20 cellular contexts compared by ENCODE assay signal in the genomic region with DNA sequence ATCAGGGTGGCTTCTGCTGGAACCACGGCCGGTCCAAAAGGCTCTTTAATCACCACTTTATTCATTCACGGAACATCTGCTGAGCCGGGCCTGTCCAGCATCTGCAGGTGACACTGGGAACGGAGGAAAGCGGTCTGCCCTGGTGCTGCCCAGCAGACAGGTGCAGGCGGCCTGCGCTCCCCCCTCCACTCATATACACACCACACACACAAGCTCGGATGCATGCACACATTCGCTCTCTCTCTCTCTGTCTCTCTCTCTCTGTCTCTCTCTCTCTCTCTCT.
"Had no signal": no experiment of that assay in that cellular context is flagged by ENCODE, and none has a peak within 500 bp of the region (broad histone marks: within the 10 kb centered on the region; RNA-seq: fewer than 3 reads in every experiment).

No MANE protein-coding gene starts in this region.

- ATAC-seq: activated CD8-positive, alpha-beta T cell treated with anti-CD3 and anti-CD28 coated beads, Interleukin-2, amount 10 ng/mL, durations not matched to agents 7 days and 5 days; activated naive CD4-positive, alpha-beta T cell treated with anti-CD3 and anti-CD28 coated beads, Interleukin-2, amount 50 U/mL, for 72 hours; foreskin keratinocyte; left lung; naive thymus-derived CD4-positive, alpha-beta T cell; sciatic nerve; stimulated activated naive B cell treated with anti-CD40 and anti-IgM and Interleukin-4, amounts not matched to agents 10 μg/mL and 1 μg/mL and 100 μg/mL, for 72 hours had no signal

- H3K36me3 ChIP-seq: left lung, transverse colon had no signal

- H3K27ac ChIP-seq: foreskin keratinocyte, hepatocyte, left lung, transverse colon had no signal

- H3K4me3 ChIP-seq: hepatocyte, left lung, lung, smooth muscle cell, transverse colon had no signal

- DNase-seq: activated CD4-positive, alpha-beta T cell treated with anti-CD3 and anti-CD28 coated beads for 1 hour; activated CD4-positive, alpha-beta T cell treated with anti-CD3 and anti-CD28 coated beads, Interleukin-2, amount 50 U/mL, for 1 hour; activated CD8-positive, alpha-beta T cell treated with anti-CD3 and anti-CD28 coated beads, Interleukin-2, amount 10 ng/mL, durations not matched to agents 7 days and 5 days; activated gamma-delta T cell treated with Interleukin-2 at 50 U/mL for 16 hours; dermis blood vessel endothelial cell; effector CD8-positive, alpha-beta T cell; erythroblast; foreskin keratinocyte; kidney glomerular epithelial cell; naive thymus-derived CD4-positive, alpha-beta T cell; stimulated activated CD4-positive, alpha-beta T cell treated with anti-CD3 and anti-CD28 coated beads, Interleukin-2, amount 100 ng/mL, for 48 hours; stimulated activated CD8-positive, alpha-beta memory T cell treated with anti-CD3 and anti-CD28 coated beads, Interleukin-4, amount 100 ng/mL, for 48 hours; stimulated activated naive B cell treated with anti-CD40 and anti-IgM and Interleukin-4, amounts not matched to agents 10 μg/mL and 1 μg/mL and 100 μg/mL, for 72 hours; transverse colon had no signal

- H3K9me3 ChIP-seq: left lung, transverse colon had no signal

- H3K27me3 ChIP-seq: foreskin keratinocyte, hepatocyte, transverse colon had no signal

- H3K4me1 ChIP-seq: foreskin keratinocyte, left lung, transverse colon had no signal
